ENCODE assay signal across 12 cellular contexts in genomic region chr17:43118679-43119615, GRCh38.
"Had no signal": no experiment of that assay in that cellular context is flagged by ENCODE, and none has a peak within 500 bp of the region (broad histone marks: within the 10 kb centered on the region; RNA-seq: fewer than 3 reads in every experiment).

No MANE protein-coding gene starts in this region.

- H3K9me3 Mint-ChIP-seq: activated T-helper 1 cell treated with anti-CD3 and anti-CD28 coated beads, Interleukin-12 subunit alpha, Interleukin-12 subunit beta, Interleukin-2, Interleukin-4 antibody, amounts not matched to agents 30 ng/mL and 10 ng/mL and 1 ng/mL, durations not matched to agents 14 hours and 24 hours and 36 hours; memory B cell; nephron progenitor cell; stimulated activated naive CD8-positive, alpha-beta T cell treated with anti-CD3 and anti-CD28 coated beads, Interleukin-15, amount 100 ng/mL, for 72 hours had no signal

- DNase-seq: activated CD4-positive, alpha-beta T cell treated with anti-CD3 and anti-CD28 coated beads, Interleukin-2, amount 50 U/mL, for 48 hours; activated naive CD4-positive, alpha-beta T cell; caudate nucleus; effector memory CD4-positive, alpha-beta T cell; hypothalamus; nephron progenitor cell; stimulated activated CD4-positive, alpha-beta T cell treated with anti-CD3 and anti-CD28 coated beads, Interleukin-4, amount 100 ng/mL, for 1 hour; stimulated activated CD8-positive, alpha-beta memory T cell treated with anti-CD3 and anti-CD28 coated beads, Interleukin-4, amount 100 ng/mL, for 48 hours; stimulated activated naive CD8-positive, alpha-beta T cell treated with anti-CD3 and anti-CD28 coated beads, Interleukin-15, amount 100 ng/mL, for 72 hours had no signal

- H3K27ac Mint-ChIP-seq: activated T-helper 1 cell treated with anti-CD3 and anti-CD28 coated beads, Interleukin-12 subunit alpha, Interleukin-12 subunit beta, Interleukin-2, Interleukin-4 antibody, amounts not matched to agents 30 ng/mL and 10 ng/mL and 1 ng/mL, durations not matched to agents 14 hours and 24 hours and 36 hours; memory B cell; nephron progenitor cell; stimulated activated naive CD8-positive, alpha-beta T cell treated with anti-CD3 and anti-CD28 coated beads, Interleukin-15, amount 100 ng/mL, for 72 hours had no signal

- H3K36me3 Mint-ChIP-seq: memory B cell had no signal

- H3K4me3 Mint-ChIP-seq: activated T-helper 1 cell treated with anti-CD3 and anti-CD28 coated beads, Interleukin-12 subunit alpha, Interleukin-12 subunit beta, Interleukin-2, Interleukin-4 antibody, amounts not matched to agents 30 ng/mL and 10 ng/mL and 1 ng/mL, durations not matched to agents 14 hours and 24 hours and 36 hours; memory B cell; nephron progenitor cell; stimulated activated naive CD8-positive, alpha-beta T cell treated with anti-CD3 and anti-CD28 coated beads, Interleukin-15, amount 100 ng/mL, for 72 hours had no signal

- H3K4me1 Mint-ChIP-seq: memory B cell had no signal

- H3K27me3 Mint-ChIP-seq: memory B cell; stimulated activated naive CD8-positive, alpha-beta T cell treated with anti-CD3 and anti-CD28 coated beads, Interleukin-15, amount 100 ng/mL, for 72 hours had no signal

- ATAC-seq: activated CD4-positive, CD25-positive, alpha-beta regulatory T cell treated with anti-CD3 and anti-CD28 coated beads, Interleukin-2, amount 50 U/mL, for 24 hours; stimulated activated naive CD8-positive, alpha-beta T cell treated with anti-CD3 and anti-CD28 coated beads, Interleukin-15, amount 100 ng/mL, for 72 hours had no signal
